ENCODE assay signal across 8 cellular contexts in genomic region chr4:39044364-39044946, GRCh38.
DNase-seq lines count a peak whose midpoint lies in the region; ATAC-seq and TF ChIP-seq lines count a peak whose summit lies in the region.

No MANE protein-coding gene starts in this region.

- peak; percentile 52 for ATAC-seq in GM18870 (IDR thresholded peaks at IDR 0.05; ENCODE audit: unreplicated experiment)
- peak; percentile 65 for ATAC-seq in HG03108 (IDR thresholded peaks at IDR 0.05; ENCODE audit: unreplicated experiment)

- peak overlapping the region; percentile 74 for H3K27ac ChIP-seq in cingulate gyrus (ENCODE audit: low read depth, low read length)
- H3K27ac ChIP-seq in layer of hippocampus (ENCODE audit: low read depth, low read length): peak overlapping the region; percentile 86

- no peaks in the 10 kb centered on the region for H3K27me3 ChIP-seq in layer of hippocampus (ENCODE audit: control insufficient read depth, insufficient read depth, low read length)

- no peak for TF ChIP-seq CTCF in AG04449 (IDR thresholded peaks at IDR 0.05; ENCODE audit: insufficient read depth, low read length, missing control alignments)

- peak; percentile 49 for DNase-seq in AG04449 (ENCODE audit: low read depth, low spot score)
- DNase-seq in NCI-H524 (lab: John Stamatoyannopoulos, UW): peak; percentile 71 to 85
- peak; percentile 97 to 98 for DNase-seq in activated CD4-positive, alpha-beta T cell treated with anti-CD3 and anti-CD28 coated beads for 4 hours
- peak; percentile 90 to 97 (median 94) for DNase-seq in stimulated activated CD4-positive, alpha-beta T cell treated with anti-CD3 and anti-CD28 coated beads, Interleukin-1b, Interleukin-23, amount 100 ng/mL, for 24 hours (ENCODE audit: low read depth in 4 of 4, low spot score in 1 of 4)

- CTCF ChIA-PET in AG04449 (lab: Yijun Ruan, JAX): interaction anchor here (1.2 to 2.6 kb wide), 4 partner anchors 10 to 91 kb away, joined by 3 to 8 read pairs (median 5); no protein-coding TSS in a partner anchor

- peak overlapping the region; percentile 66 for H3K4me3 ChIP-seq in AG04449 (ENCODE audit: low read depth, low read length)

- POLR2A ChIA-PET in AG04449 (lab: Yijun Ruan, JAX): interaction anchor here (0.7 kb wide), 1 partner anchor 166 kb away, joined by 3 read pairs; no protein-coding TSS in a partner anchor

Comparison
In these comparisons a context has a peak if more than half of its experiments do, and no peak if none do; other contexts are left out.
1. Peak in every context shown above with its lines: DNase-seq, ATAC-seq, H3K4me3 ChIP-seq and H3K27ac ChIP-seq.